Comparison of ENCODE assay signal across 8 cellular contexts in genomic region chr17:40582328-40582901, GRCh38. TPM values are rescaled to one million over a fixed set of nuclear protein-coding genes. Genes with fewer than 3 reads are reported as not detected.
A peak's percentile ranks its signal among the peaks of the same experiment; 100 is the strongest.
DNase-seq lines count a peak whose midpoint lies in the region; ATAC-seq and TF ChIP-seq lines count a peak whose summit lies in the region.

No MANE protein-coding gene starts in this region.

- peaks cover 13% of the 10 kb centered on the region for H3K4me1 ChIP-seq in mammary epithelial cell (ENCODE audit: insufficient read depth, low read length)

- no TSS peak for BruUV-seq in mammary epithelial cell (replicated peaks; lab: Mats Ljungman, UMichigan)

- peak; percentile 90 for ATAC-seq in GM21381 (IDR thresholded peaks at IDR 0.05; ENCODE audit: unreplicated experiment)

- H2AFZ ChIP-seq in mammary epithelial cell (ENCODE audit: low read depth, low read length) = peak overlapping the region; percentile 89

- no peak overlapping the region for H3K9ac ChIP-seq in mammary epithelial cell (ENCODE audit: insufficient read depth, low read length)

- peak; percentile 75 for DNase-seq in DMS53 (lab: John Stamatoyannopoulos, UW)
- DNase-seq in HPDE6-E6E7 (ENCODE audit: extremely low spot score) = peak; percentile 87
- peak; percentile 16 for DNase-seq in SHP77 treated with DMSO at 0.1 percent for 48 hours (lab: John Stamatoyannopoulos, UW)
- peak; percentile 81 for DNase-seq in mammary epithelial cell
- DNase-seq in pulmonary artery endothelial cell (ENCODE audit: low read depth, low spot score) = peak; percentile 94
- no peak for DNase-seq in NCI-H82 (lab: John Stamatoyannopoulos, UW)
- DNase-seq in cerebellar nuclear complex (lab: John Stamatoyannopoulos, UW) = no peak

- H3K4me2 ChIP-seq in mammary epithelial cell (ENCODE audit: insufficient read depth, low read depth, low read length) = peak overlapping the region; percentile 59

- H3K79me2 ChIP-seq in mammary epithelial cell (ENCODE audit: insufficient read depth, low read length) = no peaks in the 10 kb centered on the region

- TF ChIP-seq CTCF in mammary epithelial cell (conservative IDR thresholded peaks at IDR 0.05 in 1 of 2, IDR thresholded peaks at IDR 0.05 in 1 of 2; ENCODE audit: extremely low read depth in 1 of 2, insufficient read depth in 1 of 2, low read depth in 1 of 2, low read length in 2 of 2) = no peak

- in situ Hi-C loops in mammary epithelial cell (cut with MboI; ENCODE audit: low sequenced_read_pairs in 2 of 2) = no loop called here

- CTCF ChIA-PET in mammary epithelial cell (lab: Charles Lee; ENCODE audit: low non-redundant PET) = no interaction called here

- peak overlapping the region; percentile 15 for H3K27ac ChIP-seq in mammary epithelial cell (ENCODE audit: insufficient read depth, low read depth, low read length)

- H3K36me3 ChIP-seq in mammary epithelial cell (ENCODE audit: insufficient read depth, low read length) = no peaks in the 10 kb centered on the region

- WGBS in mammary epithelial cell (ENCODE audit: low coverage, missing lambda C conversion rate) = 5% methylated on average over 9 of the region's 11 CpGs

- dilution Hi-C loops in mammary epithelial cell (cut with HindIII; ENCODE audit: low sequenced_read_pairs) = loop anchor here (5.0 kb wide), 1 partner anchor 50 kb away; no protein-coding TSS in a partner anchor

- H3K9me3 ChIP-seq in mammary epithelial cell (replicated peaks; ENCODE audit: insufficient read depth, low read length) = no peaks in the 10 kb centered on the region

- H4K20me1 ChIP-seq in mammary epithelial cell (ENCODE audit: insufficient read depth, low read length) = no peaks in the 10 kb centered on the region

- H3K4me3 ChIP-seq in mammary epithelial cell (replicated peaks in 1 of 3; ENCODE audit: insufficient read depth in 1 of 3, low read depth in 2 of 3, low read length in 3 of 3) = no peak overlapping the region

- H3K27me3 ChIP-seq in mammary epithelial cell (ENCODE audit: insufficient read depth, low read length) = no peaks in the 10 kb centered on the region

- intact Hi-C loops in mammary epithelial cell (cut with micrococcal nuclease) = no loop called here

RNA-seq across cellular contexts. Expression of gene CCR7, which starts 17.1 kb away (rescaled TPM):
- total RNA-seq in mammary epithelial cell (under 1 TPM in 1 of 2 donors, not detected in 1; 0.17 TPM), pulmonary artery endothelial cell (not detected in 2 replicates)
- 0.20 TPM for polyA plus RNA-seq in mammary epithelial cell
- not detected for polyA minus RNA-seq in mammary epithelial cell

Comparison
In these comparisons a context has a peak if more than half of its experiments do, and no peak if none do; other contexts are left out.
1. DNase-seq: peak in DMS53 (single experiment), HPDE6-E6E7 (single experiment), SHP77 treated with DMSO at 0.1 percent for 48 hours (single experiment), mammary epithelial cell (single experiment) and pulmonary artery endothelial cell (single experiment); none in NCI-H82 (single experiment) and cerebellar nuclear complex (0 of 2).